Comparison of ENCODE assay signal across 9 cellular contexts in genomic region chr13:42038661-42039456, GRCh38. TPM values are rescaled to one million over a fixed set of nuclear protein-coding genes. Genes with fewer than 3 reads are reported as not detected.
DNase-seq lines count a peak whose midpoint lies in the region; ATAC-seq and TF ChIP-seq lines count a peak whose summit lies in the region.
"Had no signal": no experiment of that assay in that cellular context is flagged by ENCODE, and none has a peak within 500 bp of the region (broad histone marks: within the 10 kb centered on the region; RNA-seq: fewer than 3 reads in every experiment).

No MANE protein-coding gene starts in this region.

- H3K4me3 ChIP-seq in SK-N-SH (ENCODE audit: low read depth in 2 of 2, low read length in 1 of 2), result peak overlapping the region; percentile 67 to 79; a peak in 2 of 4 replicates
- peak overlapping the region; percentile 90 for H3K4me3 ChIP-seq in fibroblast of villous mesenchyme (ENCODE audit: low read depth, low read length)

- no peaks in the 10 kb centered on the region for H3K27me3 ChIP-seq in SK-N-SH (ENCODE audit: insufficient read depth)

- H3K4me2 ChIP-seq in SK-N-SH, result peak overlapping the region; percentile 67; the same call in 1 of the 2 replicates

- H3K36me3 ChIP-seq in SK-N-SH (replicated peaks in 1 of 2; ENCODE audit: control insufficient read depth in 1 of 2, insufficient read depth in 2 of 2, low read length in 1 of 2), result no peaks in the 10 kb centered on the region

- ATAC-seq in SK-N-SH treated with all-trans-retinoic acid at 6 μM for 48 hours, result no peak
- no peak for ATAC-seq in stimulated activated memory B cell treated with anti-CD40 and anti-IgM and Interleukin-4, amounts not matched to agents 10 μg/mL and 1 μg/mL and 100 μg/mL, for 72 hours
- ATAC-seq in GM18498 (IDR thresholded peaks at IDR 0.05; ENCODE audit: unreplicated experiment), result no peak

- H4K20me1 ChIP-seq in SK-N-SH (ENCODE audit: insufficient read depth), result no peaks in the 10 kb centered on the region; the same call in 1 of the 2 replicates

- no peak overlapping the region for H3K9ac ChIP-seq in SK-N-SH

- peaks cover 29% of the 10 kb centered on the region for H3K79me2 ChIP-seq in SK-N-SH (ENCODE audit: insufficient read depth)

- TF ChIP-seq EP300 in SK-N-SH (IDR thresholded peaks at IDR 0.05; ENCODE audit: borderline replicate concordance in 1 of 2, low read depth in 1 of 2, low read length in 1 of 2), result no peak

- H3K27ac Mint-ChIP-seq in stimulated activated memory B cell treated with anti-CD40 and anti-IgM and Interleukin-4, amounts not matched to agents 10 μg/mL and 1 μg/mL and 100 μg/mL, for 72 hours, result peak overlapping the region; percentile 82

- 90% methylated on average over 19 of the region's 19 CpGs for WGBS in SK-N-SH (ENCODE audit: low lambda C conversion rate)

- TF ChIP-seq CTCF in SK-N-SH (IDR thresholded peaks at IDR 0.05) (no peak), VCaP (conservative IDR thresholded peaks at IDR 0.05) (no peak), fibroblast of villous mesenchyme (IDR thresholded peaks at IDR 0.05; ENCODE audit: insufficient read depth, low read depth, low read length) (no peak)

- no peaks in the 10 kb centered on the region for H3K36me3 Mint-ChIP-seq in stimulated activated memory B cell treated with anti-CD40 and anti-IgM and Interleukin-4, amounts not matched to agents 10 μg/mL and 1 μg/mL and 100 μg/mL, for 72 hours

- no peaks in the 10 kb centered on the region for H3K9me2 ChIP-seq in SK-N-SH

- peaks cover 11% of the 10 kb centered on the region for H3K9me3 Mint-ChIP-seq in stimulated activated memory B cell treated with anti-CD40 and anti-IgM and Interleukin-4, amounts not matched to agents 10 μg/mL and 1 μg/mL and 100 μg/mL, for 72 hours

- peaks cover 21% of the 10 kb centered on the region for H3K4me1 Mint-ChIP-seq in stimulated activated memory B cell treated with anti-CD40 and anti-IgM and Interleukin-4, amounts not matched to agents 10 μg/mL and 1 μg/mL and 100 μg/mL, for 72 hours

- H3F3A ChIP-seq in SK-N-SH (replicated peaks; ENCODE audit: insufficient read depth), result peaks cover 32% of the 10 kb centered on the region

- CTCF ChIA-PET in SK-N-SH (lab: Yijun Ruan, JAX), result no interaction called here

- H2AFZ ChIP-seq in SK-N-SH (ENCODE audit: low read depth), result no peak overlapping the region

- H3K27me3 Mint-ChIP-seq in stimulated activated memory B cell treated with anti-CD40 and anti-IgM and Interleukin-4, amounts not matched to agents 10 μg/mL and 1 μg/mL and 100 μg/mL, for 72 hours, result peaks cover 16% of the 10 kb centered on the region

- no peak for DNase-seq in SK-N-SH
- no peak for DNase-seq in fibroblast of villous mesenchyme (ENCODE audit: low read depth)
- no peak for DNase-seq in DMS114 treated with DMSO at 0.1 percent for 48 hours (lab: John Stamatoyannopoulos, UW; ENCODE audit: unreplicated experiment)
- DNase-seq in NCI-H226, result no peak
- DNase-seq: stimulated activated CD4-positive, alpha-beta T cell treated with anti-CD3 and anti-CD28 coated beads, Interleukin-2, amount 100 ng/mL, for 24 hours had no signal

- POLR2A ChIA-PET in SK-N-SH (lab: Yijun Ruan, JAX), result no interaction called here

- peak overlapping the region; percentile 92 for H3K4me3 Mint-ChIP-seq in stimulated activated memory B cell treated with anti-CD40 and anti-IgM and Interleukin-4, amounts not matched to agents 10 μg/mL and 1 μg/mL and 100 μg/mL, for 72 hours

- H3K27ac ChIP-seq in SK-N-SH (ENCODE audit: low read depth in 2 of 2, low read length in 1 of 2), result no peak overlapping the region; a peak in 1 of 4 replicates
- peak overlapping the region; percentile 86 for H3K27ac ChIP-seq in VCaP

- TF ChIP-seq RAD21 in SK-N-SH (IDR thresholded peaks at IDR 0.05; ENCODE audit: low read length), result no peak

- H3K9me3 ChIP-seq in SK-N-SH, result no peaks in the 10 kb centered on the region; the same call in 1 of the 2 replicates

- peaks cover 4 to 11% of the 10 kb centered on the region in 2 experiments; a peak in 2 of 4 replicates for H3K4me1 ChIP-seq in SK-N-SH (ENCODE audit: control insufficient read depth in 1 of 2, insufficient read depth in 2 of 2, low read depth in 1 of 2, low read length in 1 of 2)

TF ChIP-seq in SK-N-SH, 30 proteins besides CTCF, POLR2A, EP300 and RAD21:
- TF ChIP-seq PBX3 (IDR thresholded peaks at IDR 0.05) (peak; percentile 30; the same call in 1 of the 2 replicates), GABPA (IDR thresholded peaks at IDR 0.05; ENCODE audit: low read depth) (no peak), RFX5 (IDR thresholded peaks at IDR 0.05; ENCODE audit: low read length) (no peak), JUND (IDR thresholded peaks at IDR 0.05) (no peak), TCF12 (IDR thresholded peaks at IDR 0.05) (peak; percentile 60; the same call in 1 of the 2 replicates), POLR2AphosphoS5 (IDR thresholded peaks at IDR 0.05; ENCODE audit: low read depth, low read length) (no peak), ELF1 (IDR thresholded peaks at IDR 0.05) (no peak), SMC3 (IDR thresholded peaks at IDR 0.05; ENCODE audit: low read depth, low read length) (no peak), TEAD4 (IDR thresholded peaks at IDR 0.05; ENCODE audit: borderline replicate concordance, insufficient read depth) (no peak), GATA2 (CRISPR knock-in tag; IDR thresholded peaks at IDR 0.05) (no peak), FOXJ3 (CRISPR knock-in tag; IDR thresholded peaks at IDR 0.05) (no peak)

TF ChIP-seq in SK-N-SH treated with all-trans-retinoic acid at 6 μM for 48 hours, 23 proteins besides CTCF, POLR2A, EP300 and RAD21 (continues in another document):
- TF ChIP-seq ZFP30 (CRISPR knock-in tag; IDR thresholded peaks at IDR 0.05) (no peak), GLIS3 (CRISPR knock-in tag; IDR thresholded peaks at IDR 0.05) (no peak), RARB (CRISPR knock-in tag; IDR thresholded peaks at IDR 0.05) (no peak), TSHZ2 (CRISPR knock-in tag; IDR thresholded peaks at IDR 0.05) (no peak), TOX (CRISPR knock-in tag; IDR thresholded peaks at IDR 0.05; ENCODE audit: borderline replicate concordance) (no peak), PPARA (CRISPR knock-in tag; IDR thresholded peaks at IDR 0.05; ENCODE audit: borderline replicate concordance) (no peak), OSR1 (CRISPR knock-in tag; IDR thresholded peaks at IDR 0.05) (no peak), POU6F1 (CRISPR knock-in tag; IDR thresholded peaks at IDR 0.05; ENCODE audit: borderline replicate concordance, low read depth) (no peak), CSRNP3 (CRISPR knock-in tag; IDR thresholded peaks at IDR 0.05) (no peak), ZFP3 (CRISPR knock-in tag; IDR thresholded peaks at IDR 0.05) (no peak)

RNA-seq across cellular contexts. Expression of gene DGKH, which starts 9.6 kb away (rescaled TPM):
- polyA plus RNA-seq in SK-N-SH (2012; rRNA removed), result 2.5 and 3.2 TPM in 2 replicates
- 3.8 and 4.3 TPM in 2 replicates for polyA plus RNA-seq in SK-N-SH (2012; cell fraction: cytosol; rRNA removed)
- 4.0 and 8.9 TPM in 2 replicates for polyA plus RNA-seq in SK-N-SH (2012; cell fraction: nucleus; rRNA removed)
- total RNA-seq in fibroblast of villous mesenchyme, result 16.0 and 16.4 TPM in 2 replicates
